Comparison of ENCODE assay signal across 9 cellular contexts in the genomic region with DNA sequence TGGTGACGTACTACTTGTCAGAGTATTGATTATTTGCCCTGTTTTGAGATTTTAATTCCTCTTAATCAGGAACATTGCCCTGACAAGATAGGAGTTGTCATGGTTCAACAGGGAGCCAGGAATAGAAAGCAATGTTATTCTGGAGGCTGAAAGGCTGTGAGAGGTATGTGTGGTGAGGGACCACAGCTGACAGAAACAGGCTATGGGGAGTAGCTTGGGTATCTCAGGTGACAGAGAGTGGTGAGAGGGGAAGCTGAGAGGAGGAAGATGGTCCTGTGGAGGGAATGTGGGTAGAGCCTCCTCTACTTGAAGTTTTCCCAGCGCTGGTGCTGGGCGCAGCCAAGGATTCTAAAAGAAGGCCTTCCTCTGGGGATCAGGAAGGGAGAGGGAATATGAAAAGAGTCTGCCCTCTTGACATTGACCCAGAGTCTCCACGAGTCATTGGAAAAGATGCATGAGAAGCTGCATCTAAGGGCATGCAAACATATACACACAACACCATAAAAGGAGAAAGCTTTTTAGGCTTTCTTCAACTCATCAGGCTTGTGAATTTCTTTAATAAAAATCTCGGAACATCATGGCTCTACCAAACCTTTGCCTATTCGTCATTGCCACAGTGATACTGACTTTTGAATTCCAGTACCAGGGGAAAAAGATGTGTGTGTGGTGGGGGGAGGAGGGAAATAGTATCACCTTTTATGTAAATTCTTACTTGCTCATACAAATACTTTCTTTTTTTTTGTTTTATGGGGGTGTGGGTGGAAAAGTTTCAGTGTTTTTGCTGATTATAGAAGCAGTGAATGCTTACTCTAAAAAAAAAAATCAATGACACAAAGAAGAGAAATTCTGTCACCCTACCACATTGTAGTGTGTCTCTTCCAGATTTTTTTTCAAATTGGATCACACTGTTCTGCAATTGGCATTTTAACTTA. TPM values are rescaled to one million over a fixed set of nuclear protein-coding genes. Genes with fewer than 3 reads are reported as not detected.
DNase-seq lines count a peak whose midpoint lies in the region; ATAC-seq and TF ChIP-seq lines count a peak whose summit lies in the region.
"Had no signal": no experiment of that assay in that cellular context is flagged by ENCODE, and none has a peak within 500 bp of the region (broad histone marks: within the 10 kb centered on the region; RNA-seq: fewer than 3 reads in every experiment).

No MANE protein-coding gene starts in this region.

- peak overlapping the region; percentile 37 for H3K4me3 ChIP-seq in GM12864 (ENCODE audit: low read depth, low read length)
- no peak overlapping the region for H3K4me3 ChIP-seq in MM.1S (ENCODE audit: low read length)
- H3K4me3 ChIP-seq in esophagus squamous epithelium = no peak overlapping the region

- H3K9me3 ChIP-seq in MM.1S (replicated peaks; ENCODE audit: insufficient read depth, low read length) (no peaks in the 10 kb centered on the region), esophagus squamous epithelium (no peaks in the 10 kb centered on the region)

- H3K9ac ChIP-seq in MM.1S (ENCODE audit: low read length) = no peak overlapping the region

- ATAC-seq in HG02852 (IDR thresholded peaks at IDR 0.05; ENCODE audit: unreplicated experiment) = peak; percentile 55

- no peak for TF ChIP-seq CTCF in GM12864 (IDR thresholded peaks at IDR 0.05; ENCODE audit: low read depth, low read length, missing control alignments)
- no peak for TF ChIP-seq CTCF in MM.1S (IDR thresholded peaks at IDR 0.05; ENCODE audit: low read length)
- no peak for TF ChIP-seq CTCF in esophagus squamous epithelium (IDR thresholded peaks at IDR 0.05)

- H4K20me1 ChIP-seq in MM.1S (ENCODE audit: insufficient read depth, low read length) = no peaks in the 10 kb centered on the region

- peak; percentile 12 for TF ChIP-seq POLR2A in GM19099 (IDR thresholded peaks at IDR 0.05; ENCODE audit: extremely low read depth, insufficient read length, low read depth)
- TF ChIP-seq POLR2A in esophagus squamous epithelium (IDR thresholded peaks at IDR 0.05) = no peak

- H3K27me3 ChIP-seq in MM.1S (replicated peaks; ENCODE audit: insufficient read depth, low read length) = no peaks in the 10 kb centered on the region
- H3K27me3 ChIP-seq in esophagus squamous epithelium = no peaks in the 10 kb centered on the region

- WGBS in esophagus squamous epithelium, 2 donors = 56 to 60% methylated on average over 6 of the region's 6 CpGs

- no peak overlapping the region for H3K27ac ChIP-seq in MM.1S (ENCODE audit: low read length)
- H3K27ac ChIP-seq in esophagus squamous epithelium = no peak overlapping the region

- no peaks in the 10 kb centered on the region for H3F3A ChIP-seq in MM.1S (ENCODE audit: insufficient read depth, low read length)

- intact Hi-C loops in esophagus squamous epithelium (cut with DNase I) = no loop called here

- H3K4me1 ChIP-seq in MM.1S (ENCODE audit: low read length) (no peaks in the 10 kb centered on the region), esophagus squamous epithelium (peaks cover 0 to 5% (median 0%) of the 10 kb centered on the region in 3 donors)

- no peak overlapping the region for H2AFZ ChIP-seq in MM.1S (ENCODE audit: low read length)

- no peaks in the 10 kb centered on the region for H3K9me2 ChIP-seq in MM.1S (replicated peaks; ENCODE audit: insufficient read depth, low read length)

- H3K79me2 ChIP-seq in MM.1S (ENCODE audit: low read length) = no peaks in the 10 kb centered on the region

- DNase-seq in GM12864 (ENCODE audit: low read depth) (no peak), MM.1S (no peak), SKM-1 (lab: John Stamatoyannopoulos, UW; ENCODE audit: unreplicated experiment) (no peak), midbrain (lab: John Stamatoyannopoulos, UW) (no peak), GDM1 (lab: John Stamatoyannopoulos, UW) (no peak), esophagus squamous epithelium (lab: John Stamatoyannopoulos, UW) (no peak)
- DNase-seq: CD4-positive, alpha-beta T cell had no signal

- H3K36me3 ChIP-seq in MM.1S (replicated peaks; ENCODE audit: insufficient read depth, low read length) = no peaks in the 10 kb centered on the region
- no peaks in the 10 kb centered on the region for H3K36me3 ChIP-seq in esophagus squamous epithelium

- peak overlapping the region; percentile 34; the same call in 1 of the 2 replicates for H3K4me2 ChIP-seq in MM.1S (ENCODE audit: low read depth, low read length)

RNA-seq across cellular contexts. Expression of a gene that starts 39.9 kb away (rescaled TPM):
- total RNA-seq in esophagus squamous epithelium = 10 to 100 TPM; 43.1 to 82.0 (median 60.1) TPM

RNA-seq across cellular contexts. Expression of a gene that starts 43.9 kb away (rescaled TPM):
- 10 to 100 TPM; 16.7 to 34.3 (median 22.7) TPM for total RNA-seq in esophagus squamous epithelium
